ENCODE assay signal across 30 cellular contexts in genomic region chr17:45138911-45139532, GRCh38. TPM values are rescaled to one million over a fixed set of nuclear protein-coding genes. Genes with fewer than 3 reads are reported as not detected.
DNase-seq lines count a peak whose midpoint lies in the region; ATAC-seq and TF ChIP-seq lines count a peak whose summit lies in the region.
"Had no signal": no experiment of that assay in that cellular context is flagged by ENCODE, and none has a peak within 500 bp of the region (broad histone marks: within the 10 kb centered on the region; RNA-seq: fewer than 3 reads in every experiment).

No MANE protein-coding gene starts in this region.

- H3K36me3 ChIP-seq in left ventricle myocardium inferior (peaks cover 22% of the 10 kb centered on the region), right atrium auricular region (no peaks in the 10 kb centered on the region), right lobe of liver (peaks cover 0 to 15% (median 0%) of the 10 kb centered on the region in 4 donors), PC-9 (ENCODE audit: low read depth) (no peaks in the 10 kb centered on the region)
- H3K36me3 ChIP-seq: pancreas, thyroid gland, uterus had no signal

- H3K4me3 ChIP-seq in left ventricle myocardium inferior (no peak overlapping the region), right atrium auricular region (no peak overlapping the region), right lobe of liver (no peak overlapping the region), PC-9 (no peak overlapping the region)
- H3K4me3 ChIP-seq: adrenal gland, body of pancreas, pancreas, thyroid gland, uterus had no signal

- no peak overlapping the region for H3K4me2 ChIP-seq in PC-9

- CTCF ChIA-PET in PC-9 (lab: Charles Lee): interaction anchor here (0.7 kb wide), 1 partner anchor 58 kb away, joined by 7 read pairs; no protein-coding TSS in a partner anchor

- H3K4me1 ChIP-seq in left ventricle myocardium inferior (peaks cover 32% of the 10 kb centered on the region), right atrium auricular region (peaks cover 0 to 27% of the 10 kb centered on the region in 2 donors), right lobe of liver (peaks cover 0 to 38% (median 10%) of the 10 kb centered on the region in 4 donors), PC-9 (replicated peaks; ENCODE audit: insufficient read depth) (peaks cover 8% of the 10 kb centered on the region)

- no peaks in the 10 kb centered on the region for H3K27me3 ChIP-seq in left ventricle myocardium inferior (ENCODE audit: low read depth)
- H3K27me3 ChIP-seq in right atrium auricular region: no peaks in the 10 kb centered on the region
- H3K27me3 ChIP-seq in right lobe of liver: no peaks in the 10 kb centered on the region
- H3K27me3 ChIP-seq in PC-9 (ENCODE audit: insufficient read depth, low read depth): no peaks in the 10 kb centered on the region
- H3K27me3 ChIP-seq: adrenal gland, body of pancreas, pancreas, thyroid gland, uterus had no signal

- intact Hi-C loops in left ventricle myocardium inferior (cut with micrococcal nuclease) (loop anchor here (5.0 kb wide), 1 partner anchor 58 kb away; no protein-coding TSS in a partner anchor), right lobe of liver (cut with DNase I) (loop anchor here in 1 of 2 donors (5.0 kb wide), 1 partner anchor 58 kb away; no protein-coding TSS in a partner anchor), PC-9 (cut with micrococcal nuclease; ENCODE audit: unreplicated experiment) (loop anchor here (10.0 kb wide), 1 partner anchor 176 kb away; the partner anchor contains the start of gene MAP3K14)

- H3K9me2 ChIP-seq in PC-9 (ENCODE audit: insufficient read depth): no peaks in the 10 kb centered on the region

- H3K9me3 ChIP-seq in left ventricle myocardium inferior (replicated peaks): no peaks in the 10 kb centered on the region
- no peaks in the 10 kb centered on the region for H3K9me3 ChIP-seq in right atrium auricular region
- no peaks in the 10 kb centered on the region for H3K9me3 ChIP-seq in right lobe of liver
- H3K9me3 ChIP-seq in PC-9 (ENCODE audit: insufficient read depth, low read depth): no peaks in the 10 kb centered on the region
- H3K9me3 ChIP-seq: adrenal gland, body of pancreas, pancreas, thyroid gland, uterus had no signal

- no peak for TF ChIP-seq CTCF in left ventricle myocardium inferior (IDR thresholded peaks at IDR 0.05; ENCODE audit: borderline replicate concordance)
- TF ChIP-seq CTCF in right atrium auricular region (IDR thresholded peaks at IDR 0.05): no peak
- no peak for TF ChIP-seq CTCF in right lobe of liver (IDR thresholded peaks at IDR 0.05)
- TF ChIP-seq CTCF in PC-9 (conservative IDR thresholded peaks at IDR 0.05): no peak

- no peak overlapping the region for H2AFZ ChIP-seq in PC-9

- POLR2A ChIA-PET in PC-9 (lab: Charles Lee; ENCODE audit: unreplicated experiment): interaction anchor here (0.8 kb wide), 1 partner anchor 81 kb away, joined by 3 read pairs; no protein-coding TSS in a partner anchor

- no peak overlapping the region for H3K27ac ChIP-seq in left ventricle myocardium inferior (replicated peaks)
- H3K27ac ChIP-seq in right atrium auricular region: no peak overlapping the region
- peak overlapping the region in 2 of 3 donors; percentile 49 to 58 for H3K27ac ChIP-seq in right lobe of liver
- H3K27ac ChIP-seq in PC-9: no peak overlapping the region
- H3K27ac ChIP-seq: adrenal gland, body of pancreas, pancreas, thyroid gland, uterus had no signal

- 81% methylated on average over 6 of the region's 14 CpGs for WGBS in right lobe of liver (ENCODE audit: insufficient coverage, low coverage, low lambda C conversion rate, missing lambda C conversion rate)

- no TSS peak for BruUV-seq in PC-9 (replicated peaks; lab: Mats Ljungman, UMichigan)

- DNase-seq in left ventricle myocardium inferior (peak; percentile 13), right atrium auricular region (ENCODE audit: low spot score) (no peak), NCI-H82 (lab: John Stamatoyannopoulos, UW) (peak; percentile 87), right lobe of liver (peak in 2 of 3 donors; percentile 44 to 46), DMS153 (lab: John Stamatoyannopoulos, UW) (no peak), hepatic stellate cell (ENCODE audit: low spot score) (no peak), PC-9 (no peak)
- DNase-seq: ACHN; activated CD4-positive, alpha-beta memory T cell treated with anti-CD3 and anti-CD28 coated beads for 36 hours; activated CD8-positive, alpha-beta memory T cell treated with anti-CD3 and anti-CD28 coated beads, Interleukin-2, amount 50 U/mL, for 4 hours; activated naive CD4-positive, alpha-beta T cell; adrenal gland; body of pancreas; dermis blood vessel endothelial cell; DMS53; foreskin melanocyte; mammary epithelial cell; NCI-H146; NCI-H2107; NCI-H526 treated with DMSO at 0.1 percent for 48 hours; SHP77 treated with DMSO at 0.1 percent for 48 hours; stimulated activated CD4-positive, alpha-beta T cell treated with anti-CD3 and anti-CD28 coated beads, Interleukin-2, amount 100 ng/mL, for 48 hours; stimulated activated naive CD8-positive, alpha-beta T cell treated with anti-CD3 and anti-CD28 coated beads, Interleukin-15, amount 100 ng/mL, for 72 hours; T-helper 2 cell; thyroid gland; uterus had no signal

- no peak for TF ChIP-seq POLR2A in right lobe of liver (IDR thresholded peaks at IDR 0.05)

- no peaks in the 10 kb centered on the region for H4K20me1 ChIP-seq in PC-9 (ENCODE audit: insufficient read depth)

- ATAC-seq in right lobe of liver: no peak
- ATAC-seq: activated CD4-positive, CD25-positive, alpha-beta regulatory T cell treated with anti-CD3 and anti-CD28 coated beads, Interleukin-2, amount 50 U/mL, for 24 hours; body of pancreas; HCT116; Panc1; pancreas; stimulated activated naive CD8-positive, alpha-beta T cell treated with anti-CD3 and anti-CD28 coated beads, Interleukin-15, amount 100 ng/mL, for 72 hours had no signal

- peaks cover 8% of the 10 kb centered on the region; the same call in 1 of the 2 replicates for H3K79me2 ChIP-seq in PC-9 (ENCODE audit: low read depth)

- H3F3A ChIP-seq in PC-9 (ENCODE audit: insufficient read depth, low read depth): peaks cover 21% of the 10 kb centered on the region

RNA-seq across cellular contexts. Expression of gene ACBD4, which starts 3.5 kb away (rescaled TPM):
- total RNA-seq in left ventricle myocardium inferior (6.4 TPM), right atrium auricular region (1 to 10 TPM; 9.0 to 9.4 TPM), right lobe of liver (10 to 100 TPM; 24.0 to 78.9 (median 56.9) TPM), PC-9 (2021) (14.6 and 19.5 TPM in 2 replicates)

RNA-seq across cellular contexts. Expression of gene PLCD3, which starts 6.7 kb away (rescaled TPM):
- total RNA-seq in left ventricle myocardium inferior (146 TPM), right atrium auricular region (100 to 1,000 TPM; 102 to 156 TPM), right lobe of liver (10 to 100 TPM in 1 of 6 experiments, 1 to 10 TPM in 5; 2.0 to 26.4 (median 3.0) TPM), PC-9 (2021) (92.4 and 138 TPM in 2 replicates)

RNA-seq across cellular contexts. Expression of gene HEXIM1, which starts 9.3 kb away (rescaled TPM):
- total RNA-seq in left ventricle myocardium inferior: 28.8 TPM
- total RNA-seq in right atrium auricular region: 10 to 100 TPM; 16.4 to 31.1 TPM
- 10 to 100 TPM; 14.0 to 27.1 (median 19.6) TPM for total RNA-seq in right lobe of liver
- total RNA-seq in PC-9 (2021): 49.3 and 64.9 TPM in 2 replicates

RNA-seq across cellular contexts. Expression of gene HEXIM2, which starts 22.7 kb away (rescaled TPM):
- total RNA-seq in left ventricle myocardium inferior (7.0 TPM), right atrium auricular region (1 to 10 TPM; 3.1 to 6.8 TPM), right lobe of liver (10 to 100 TPM in 1 of 6 experiments, 1 to 10 TPM in 5; 2.6 to 13.5 (median 5.4) TPM), PC-9 (2021) (22.4 and 32.2 TPM in 2 replicates)

Comparison
In these comparisons a context has a peak if more than half of its experiments do, and no peak if none do; other contexts are left out.
1. DNase-seq: peak in left ventricle myocardium inferior (single experiment), NCI-H82 (single experiment) and right lobe of liver (2 of 3); none in right atrium auricular region (single experiment), DMS153 (single experiment), hepatic stellate cell (single experiment) and PC-9 (0 of 2).
2. H3K27ac ChIP-seq: peak in right lobe of liver (2 of 3); none in left ventricle myocardium inferior (single experiment), right atrium auricular region (0 of 2) and PC-9 (single experiment).